In the genomic region with DNA sequence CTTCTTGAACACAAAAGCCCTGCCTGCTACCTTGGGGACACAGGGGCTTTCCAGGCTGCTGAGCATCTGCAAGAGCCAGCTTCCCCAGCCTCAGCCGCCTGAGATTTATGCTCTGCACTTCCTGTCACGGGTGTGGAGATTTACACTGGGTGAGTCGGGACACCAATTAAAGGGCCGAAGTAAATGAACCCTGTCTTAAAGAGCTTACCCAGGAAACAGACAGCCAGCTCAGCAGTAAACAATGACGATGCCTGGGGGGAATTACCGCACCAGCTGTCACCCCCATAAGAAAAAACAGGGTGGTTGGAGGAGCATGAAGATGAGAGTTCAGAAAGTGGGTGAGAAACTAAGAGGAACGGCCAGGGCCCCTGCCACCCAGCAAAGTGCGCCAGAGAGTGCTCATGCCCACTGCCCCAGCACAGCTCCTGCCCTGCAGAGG, we compare ENCODE assay signal across 8 cellular contexts. TPM values are rescaled to one million over a fixed set of nuclear protein-coding genes. Genes with fewer than 3 reads are reported as not detected.
A peak's percentile ranks its signal among the peaks of the same experiment; 100 is the strongest.
DNase-seq lines count a peak whose midpoint lies in the region; ATAC-seq and TF ChIP-seq lines count a peak whose summit lies in the region.

No MANE protein-coding gene starts in this region.

- H3K4me1 ChIP-seq in CD8-positive, alpha-beta memory T cell (ENCODE audit: insufficient read depth, low read length), result peaks cover 12% of the 10 kb centered on the region
- H3K4me1 ChIP-seq in mucosa of descending colon (ENCODE audit: low read depth), result peaks cover 13% of the 10 kb centered on the region

- peaks cover 5% of the 10 kb centered on the region for H3K27me3 ChIP-seq in CD8-positive, alpha-beta memory T cell (ENCODE audit: insufficient read depth, low read length, poor library complexity, severe bottlenecking)

- TF ChIP-seq CTCF in mucosa of descending colon (IDR thresholded peaks at IDR 0.05), result no peak

- POLR2A ChIA-PET in CD8-positive, alpha-beta memory T cell (lab: Charles Lee), result no interaction called here
- POLR2A ChIA-PET in activated CD8-positive, alpha-beta T cell treated with anti-CD3 and anti-CD28 coated beads, Interleukin-2, amount 10 ng/mL, durations not matched to agents 7 days and 5 days (lab: Charles Lee), result interaction anchor here (0.6 kb wide), 1 partner anchor 27 kb away, joined by 3 read pairs; no protein-coding TSS in a partner anchor

- H3K27me3 Mint-ChIP-seq in CD8-positive, alpha-beta memory T cell, result peaks cover 6 to 18% of the 10 kb centered on the region in 2 donors
- no peaks in the 10 kb centered on the region for H3K27me3 Mint-ChIP-seq in activated CD8-positive, alpha-beta T cell treated with anti-CD3 and anti-CD28 coated beads, Interleukin-2, amount 10 ng/mL, durations not matched to agents 7 days and 5 days (ENCODE audit: low read depth)

- H3K9me3 ChIP-seq in CD8-positive, alpha-beta memory T cell (ENCODE audit: low read length), result no peaks in the 10 kb centered on the region
- no peaks in the 10 kb centered on the region for H3K9me3 ChIP-seq in mucosa of descending colon

- H3K36me3 Mint-ChIP-seq in CD8-positive, alpha-beta memory T cell, result no peaks in the 10 kb centered on the region
- no peaks in the 10 kb centered on the region for H3K36me3 Mint-ChIP-seq in activated CD8-positive, alpha-beta T cell treated with anti-CD3 and anti-CD28 coated beads, Interleukin-2, amount 10 ng/mL, durations not matched to agents 7 days and 5 days (ENCODE audit: low read depth)

- peak; percentile 82 for ATAC-seq in GM18861 (IDR thresholded peaks at IDR 0.05; ENCODE audit: unreplicated experiment)
- ATAC-seq in HG03108 (IDR thresholded peaks at IDR 0.05; ENCODE audit: unreplicated experiment), result peak; percentile 83
- ATAC-seq in activated CD8-positive, alpha-beta T cell treated with anti-CD3 and anti-CD28 coated beads, Interleukin-2, amount 10 ng/mL, durations not matched to agents 7 days and 5 days, result peak; percentile 70
- peak; percentile 81 for ATAC-seq in mucosa of descending colon

- H3K4me1 Mint-ChIP-seq in CD8-positive, alpha-beta memory T cell, result peaks cover 7 to 14% (median 7%) of the 10 kb centered on the region in 3 donors
- peaks cover 6% of the 10 kb centered on the region for H3K4me1 Mint-ChIP-seq in activated CD8-positive, alpha-beta T cell treated with anti-CD3 and anti-CD28 coated beads, Interleukin-2, amount 10 ng/mL, durations not matched to agents 7 days and 5 days (ENCODE audit: low read depth)

- no peaks in the 10 kb centered on the region for H3K9me3 Mint-ChIP-seq in CD8-positive, alpha-beta memory T cell
- no peaks in the 10 kb centered on the region for H3K9me3 Mint-ChIP-seq in activated CD8-positive, alpha-beta T cell treated with anti-CD3 and anti-CD28 coated beads, Interleukin-2, amount 10 ng/mL, durations not matched to agents 7 days and 5 days (ENCODE audit: insufficient read depth)

- no peaks in the 10 kb centered on the region for H3K36me3 ChIP-seq in CD8-positive, alpha-beta memory T cell (ENCODE audit: insufficient read depth, low read length)
- no peaks in the 10 kb centered on the region for H3K36me3 ChIP-seq in mucosa of descending colon (ENCODE audit: low read depth)

- peak in 3 of 5 donors; percentile 45 to 69 (median 57) for DNase-seq in CD8-positive, alpha-beta memory T cell
- DNase-seq in activated CD8-positive, alpha-beta T cell treated with anti-CD3 and anti-CD28 coated beads, Interleukin-2, amount 10 ng/mL, durations not matched to agents 7 days and 5 days, result peak; percentile 39
- DNase-seq in mucosa of descending colon, result peak; percentile 62 to 75 (median 62)
- DNase-seq in cerebellum (ENCODE audit: low spot score), result no peak
- no peak for DNase-seq in superior temporal gyrus (ENCODE audit: extremely low spot score)
- no peak for DNase-seq in stimulated activated CD4-positive, alpha-beta T cell treated with anti-CD3 and anti-CD28 coated beads, Interleukin-15, amount 100 ng/mL, for 24 hours

- no peak overlapping the region for H3K4me3 ChIP-seq in CD8-positive, alpha-beta memory T cell (ENCODE audit: low read length)
- no peak overlapping the region for H3K4me3 ChIP-seq in mucosa of descending colon

- H3K4me3 Mint-ChIP-seq in CD8-positive, alpha-beta memory T cell, result peak overlapping the region in 5 of 7 donors; percentile 15 to 49 (median 33)
- no peak overlapping the region for H3K4me3 Mint-ChIP-seq in activated CD8-positive, alpha-beta T cell treated with anti-CD3 and anti-CD28 coated beads, Interleukin-2, amount 10 ng/mL, durations not matched to agents 7 days and 5 days

- no peak overlapping the region for H3K27ac ChIP-seq in CD8-positive, alpha-beta memory T cell (ENCODE audit: low read depth, low read length)

- peak overlapping the region; percentile 42 to 87 (median 68) for H3K27ac Mint-ChIP-seq in CD8-positive, alpha-beta memory T cell
- no peak overlapping the region for H3K27ac Mint-ChIP-seq in activated CD8-positive, alpha-beta T cell treated with anti-CD3 and anti-CD28 coated beads, Interleukin-2, amount 10 ng/mL, durations not matched to agents 7 days and 5 days

- CTCF ChIA-PET in CD8-positive, alpha-beta memory T cell (lab: Charles Lee), result interaction anchor here (1.4 kb wide), 1 partner anchor 14 kb away, joined by 3 read pairs; no protein-coding TSS in a partner anchor
- CTCF ChIA-PET in activated CD8-positive, alpha-beta T cell treated with anti-CD3 and anti-CD28 coated beads, Interleukin-2, amount 10 ng/mL, durations not matched to agents 7 days and 5 days (lab: Charles Lee), result interaction anchor here (0.8 to 2.2 kb wide), 2 partner anchors 9 to 19 kb away, joined by 3 to 10 read pairs; no protein-coding TSS in a partner anchor

- intact Hi-C loops in mucosa of descending colon (cut with DNase I, micrococcal nuclease), result no loop called here

RNA-seq across cellular contexts. Expression of gene IQSEC1, which starts 37.5 kb away (rescaled TPM):
- total RNA-seq in CD8-positive, alpha-beta memory T cell, result 10 to 100 TPM; 18.5 to 19.8 TPM
- 33.7 TPM for polyA plus RNA-seq in CD8-positive, alpha-beta memory T cell
- total RNA-seq in activated CD8-positive, alpha-beta T cell treated with anti-CD3 and anti-CD28 coated beads, Interleukin-2, amount 10 ng/mL, durations not matched to agents 7 days and 5 days, result 10 to 100 TPM; 47.8 to 53.8 TPM
- total RNA-seq in mucosa of descending colon, result 10 to 100 TPM; 19.8 to 42.2 (median 21.9) TPM
- total RNA-seq in cerebellum, result 27.2 TPM

Comparison
In these comparisons a context has a peak if more than half of its experiments do, and no peak if none do; other contexts are left out.
1. DNase-seq: peak in CD8-positive, alpha-beta memory T cell (3 of 5), activated CD8-positive, alpha-beta T cell treated with anti-CD3 and anti-CD28 coated beads, Interleukin-2, amount 10 ng/mL, durations not matched to agents 7 days and 5 days (single experiment) and mucosa of descending colon (3 of 3); none in cerebellum (single experiment), superior temporal gyrus (single experiment) and stimulated activated CD4-positive, alpha-beta T cell treated with anti-CD3 and anti-CD28 coated beads, Interleukin-15, amount 100 ng/mL, for 24 hours (single experiment).
2. Peak in every context shown above with its lines, with median percentiles within 50 percentile points of each other: ATAC-seq.